20 cellular contexts compared by ENCODE assay signal in genomic region chr2:38470115-38470514, GRCh38.
"Had no signal": no experiment of that assay in that cellular context is flagged by ENCODE, and none has a peak within 500 bp of the region (broad histone marks: within the 10 kb centered on the region; RNA-seq: fewer than 3 reads in every experiment).

No MANE protein-coding gene starts in this region.

- H3K27me3 ChIP-seq: gastrocnemius medialis, heart left ventricle, hepatocyte, neural progenitor cell, thyroid gland had no signal

- H3K9ac ChIP-seq: neural progenitor cell, parathyroid adenoma had no signal

- FAIRE-seq: endothelial cell of umbilical vein, kidney, small intestine had no signal

- ATAC-seq: gastrocnemius medialis; heart left ventricle; left lobe of liver; mucosa of descending colon; naive thymus-derived CD4-positive, alpha-beta T cell; right cardiac atrium; stimulated activated naive B cell treated with anti-CD40 and anti-IgM and Interleukin-4, amounts not matched to agents 10 μg/mL and 1 μg/mL and 100 μg/mL, for 72 hours had no signal

- H3K4me1 ChIP-seq: neural progenitor cell, parathyroid adenoma had no signal

- DNase-seq: dermis blood vessel endothelial cell; effector memory CD4-positive, alpha-beta T cell; gastrocnemius medialis; heart left ventricle; kidney; mucosa of descending colon; naive thymus-derived CD4-positive, alpha-beta T cell; right cardiac atrium; small intestine; stimulated activated CD4-positive, alpha-beta T cell treated with anti-CD3 and anti-CD28 coated beads, Interleukin-15, amount 100 ng/mL, for 24 hours; stimulated activated CD4-positive, alpha-beta T cell treated with anti-CD3 and anti-CD28 coated beads, Interleukin-2, amount 100 ng/mL, for 48 hours; stimulated activated naive B cell treated with anti-CD40 and anti-IgM and Interleukin-4, amounts not matched to agents 10 μg/mL and 1 μg/mL and 100 μg/mL, for 72 hours; thyroid gland had no signal

- H3K4me3 ChIP-seq: coronary artery, gastrocnemius medialis, heart left ventricle, hepatocyte, lung, mucosa of descending colon, neural progenitor cell, thyroid gland had no signal

- H3K27ac ChIP-seq: coronary artery, gastrocnemius medialis, hepatocyte, neural progenitor cell, parathyroid adenoma had no signal

- H2AFZ ChIP-seq: hepatocyte, neural progenitor cell, parathyroid adenoma had no signal

- H3K36me3 ChIP-seq: gastrocnemius medialis, heart left ventricle, neural progenitor cell, thyroid gland had no signal

- H3K9me3 ChIP-seq: gastrocnemius medialis, heart left ventricle, mucosa of descending colon, thyroid gland had no signal

- H3K79me2 ChIP-seq: hepatocyte, parathyroid adenoma had no signal

- H3K4me2 ChIP-seq: hepatocyte, neural progenitor cell had no signal
